8 cellular contexts compared by ENCODE assay signal in genomic region chr20:63628246-63628975, GRCh38. TPM values are rescaled to one million over a fixed set of nuclear protein-coding genes. Genes with fewer than 3 reads are reported as not detected.
DNase-seq lines count a peak whose midpoint lies in the region; ATAC-seq, FAIRE-seq and TF ChIP-seq lines count a peak whose summit lies in the region.

No MANE protein-coding gene starts in this region.

- H3K4me1 Mint-ChIP-seq in activated CD8-positive, alpha-beta T cell treated with anti-CD3 and anti-CD28 coated beads, Interleukin-2, amount 10 ng/mL, durations not matched to agents 7 days and 5 days (ENCODE audit: low read depth) = peaks cover 19% of the 10 kb centered on the region
- H3K4me1 Mint-ChIP-seq in nephron = peaks cover 15% of the 10 kb centered on the region

- H3K4me1 ChIP-seq in BE2C (no peaks in the 10 kb centered on the region; the same call in 1 of the 2 replicates), thyroid gland (peaks cover 47 to 55% of the 10 kb centered on the region in 2 donors)

- no peaks in the 10 kb centered on the region for H3K27me3 Mint-ChIP-seq in activated CD8-positive, alpha-beta T cell treated with anti-CD3 and anti-CD28 coated beads, Interleukin-2, amount 10 ng/mL, durations not matched to agents 7 days and 5 days (ENCODE audit: low read depth)
- no peaks in the 10 kb centered on the region for H3K27me3 Mint-ChIP-seq in nephron (ENCODE audit: low read depth)

- H3K27me3 ChIP-seq in BE2C (no peaks in the 10 kb centered on the region), thyroid gland (no peaks in the 10 kb centered on the region)

- peaks cover 21% of the 10 kb centered on the region for H3K36me3 Mint-ChIP-seq in activated CD8-positive, alpha-beta T cell treated with anti-CD3 and anti-CD28 coated beads, Interleukin-2, amount 10 ng/mL, durations not matched to agents 7 days and 5 days (ENCODE audit: low read depth)
- no peaks in the 10 kb centered on the region for H3K36me3 Mint-ChIP-seq in nephron (ENCODE audit: low read depth)

- H3K4me3 Mint-ChIP-seq in activated CD8-positive, alpha-beta T cell treated with anti-CD3 and anti-CD28 coated beads, Interleukin-2, amount 10 ng/mL, durations not matched to agents 7 days and 5 days = peak overlapping the region; percentile 96
- H3K4me3 Mint-ChIP-seq in nephron = peak overlapping the region; percentile 88 to 96 (median 94)

- TF ChIP-seq CTCF in BE2C (IDR thresholded peaks at IDR 0.05; ENCODE audit: low read depth, low read length) (no peak), HFF-Myc (IDR thresholded peaks at IDR 0.05; ENCODE audit: low read depth, low read length, missing control alignments) (no peak), nephron (IDR thresholded peaks at IDR 0.05; ENCODE audit: unreplicated experiment in 3 of 3) (no peak), thyroid gland (IDR thresholded peaks at IDR 0.05) (no peak)

- H3K4me3 ChIP-seq in BE2C (ENCODE audit: low read depth, low read length) (peak overlapping the region; percentile 90), HFF-Myc (replicated peaks; ENCODE audit: low read depth, low read length) (peak overlapping the region; percentile 96), thyroid gland (replicated peaks in 1 of 3) (peak overlapping the region in 2 of 3 donors; percentile 84 to 91)

- H3K36me3 ChIP-seq in BE2C (peaks cover 4% of the 10 kb centered on the region; the same call in 1 of the 2 replicates), thyroid gland (no peaks in the 10 kb centered on the region)

- no peaks in the 10 kb centered on the region for H3K9me3 Mint-ChIP-seq in activated CD8-positive, alpha-beta T cell treated with anti-CD3 and anti-CD28 coated beads, Interleukin-2, amount 10 ng/mL, durations not matched to agents 7 days and 5 days (ENCODE audit: insufficient read depth)
- no peaks in the 10 kb centered on the region for H3K9me3 Mint-ChIP-seq in nephron

- no peak for FAIRE-seq in GM12892 (lab: Jason Lieb, UNC)

- intact Hi-C loops in thyroid gland (cut with DNase I) = no loop called here

- H3K27ac ChIP-seq in epithelial cell of prostate = peak overlapping the region; percentile 88
- peak overlapping the region; percentile 98 to 99 (median 99) for H3K27ac ChIP-seq in thyroid gland

- H3K9me3 ChIP-seq in BE2C (no peaks in the 10 kb centered on the region), thyroid gland (no peaks in the 10 kb centered on the region)

- TF ChIP-seq POLR2A in thyroid gland (IDR thresholded peaks at IDR 0.05) = peak in 1 of 2 donors; percentile 70
- TF ChIP-seq POLR2A in GM12892 (IDR thresholded peaks at IDR 0.05; ENCODE audit: low read depth, low read length) = no peak

- CTCF ChIA-PET in activated CD8-positive, alpha-beta T cell treated with anti-CD3 and anti-CD28 coated beads, Interleukin-2, amount 10 ng/mL, durations not matched to agents 7 days and 5 days (lab: Charles Lee) = interaction anchor here (1.3 kb wide), 1 partner anchor 10 kb away, joined by 3 read pairs; no protein-coding TSS in a partner anchor

- WGBS in thyroid gland, 2 donors = 21 to 33% methylated on average over 17 to 22 of the region's 22 CpGs

- DNase-seq in BE2C = peak; percentile 83
- peak; percentile 59 for DNase-seq in HFF-Myc (ENCODE audit: extremely low read depth, low read depth)
- peak; percentile 84 for DNase-seq in NCI-H748 (lab: John Stamatoyannopoulos, UW; ENCODE audit: unreplicated experiment)
- peak; percentile 78 for DNase-seq in activated CD8-positive, alpha-beta T cell treated with anti-CD3 and anti-CD28 coated beads, Interleukin-2, amount 10 ng/mL, durations not matched to agents 7 days and 5 days
- DNase-seq in epithelial cell of prostate (ENCODE audit: low read depth, low spot score) = no peak
- DNase-seq in thyroid gland = peak; percentile 80 to 83
- DNase-seq in GM12892 (ENCODE audit: insufficient read length) = no peak

- POLR2A ChIA-PET in activated CD8-positive, alpha-beta T cell treated with anti-CD3 and anti-CD28 coated beads, Interleukin-2, amount 10 ng/mL, durations not matched to agents 7 days and 5 days (lab: Charles Lee) = interaction anchor here (1.2 to 3.6 kb wide), 5 partner anchors 11 to 30 kb away, joined by 3 to 34 read pairs (median 14); partner anchors contain the start of genes RTEL1 and STMN3

- peak overlapping the region; percentile 94 for H3K27ac Mint-ChIP-seq in activated CD8-positive, alpha-beta T cell treated with anti-CD3 and anti-CD28 coated beads, Interleukin-2, amount 10 ng/mL, durations not matched to agents 7 days and 5 days
- peak overlapping the region; percentile 85 to 98 (median 85) for H3K27ac Mint-ChIP-seq in nephron

- ATAC-seq in activated CD8-positive, alpha-beta T cell treated with anti-CD3 and anti-CD28 coated beads, Interleukin-2, amount 10 ng/mL, durations not matched to agents 7 days and 5 days = peak; percentile 58

RNA-seq across cellular contexts. Expression of gene GMEB2, which starts 1.5 kb away (rescaled TPM):
- 21.2 TPM for polyA plus RNA-seq in BE2C (2012; ENCODE audit: insufficient read depth, insufficient read length, low read depth)
- total RNA-seq in activated CD8-positive, alpha-beta T cell treated with anti-CD3 and anti-CD28 coated beads, Interleukin-2, amount 10 ng/mL, durations not matched to agents 7 days and 5 days = 10 to 100 TPM; 16.2 TPM
- total RNA-seq in thyroid gland = 10 to 100 TPM; 23.1 to 34.9 (median 29.9) TPM
- 3.2 TPM for polyA plus RNA-seq in GM12892 (2012; ENCODE audit: missing spikeins)

RNA-seq across cellular contexts. Expression of gene STMN3, which starts 24.8 kb away (rescaled TPM):
- 396 TPM for polyA plus RNA-seq in BE2C (2012; ENCODE audit: insufficient read depth, insufficient read length, low read depth)
- 10 to 100 TPM; 13.1 to 13.3 TPM for total RNA-seq in activated CD8-positive, alpha-beta T cell treated with anti-CD3 and anti-CD28 coated beads, Interleukin-2, amount 10 ng/mL, durations not matched to agents 7 days and 5 days
- 10 to 100 TPM; 53.7 to 84.0 (median 66.1) TPM for total RNA-seq in thyroid gland
- polyA plus RNA-seq in GM12892 (2012; ENCODE audit: missing spikeins) = 2.0 TPM

RNA-seq across cellular contexts. Expression of gene RTEL1, which starts 29.7 kb away (rescaled TPM):
- polyA plus RNA-seq in BE2C (2012; ENCODE audit: insufficient read depth, insufficient read length, low read depth) = 73.4 TPM
- 10 to 100 TPM; 49.8 to 54.3 TPM for total RNA-seq in activated CD8-positive, alpha-beta T cell treated with anti-CD3 and anti-CD28 coated beads, Interleukin-2, amount 10 ng/mL, durations not matched to agents 7 days and 5 days
- 10 to 100 TPM; 14.1 to 87.4 (median 54.2) TPM for total RNA-seq in thyroid gland
- polyA plus RNA-seq in GM12892 (2012; ENCODE audit: missing spikeins) = 10.9 TPM

RNA-seq across cellular contexts. Expression of gene HELZ2, which starts 54.4 kb away (rescaled TPM):
- 7.6 TPM for polyA plus RNA-seq in BE2C (2012; ENCODE audit: insufficient read depth, insufficient read length, low read depth)
- total RNA-seq in activated CD8-positive, alpha-beta T cell treated with anti-CD3 and anti-CD28 coated beads, Interleukin-2, amount 10 ng/mL, durations not matched to agents 7 days and 5 days = 100 to 1,000 TPM in 1 of 2 experiments, 10 to 100 TPM in 1; 99.1 to 102 TPM
- 10 to 100 TPM; 24.3 to 45.5 (median 36.0) TPM for total RNA-seq in thyroid gland
- 10.3 TPM for polyA plus RNA-seq in GM12892 (2012; ENCODE audit: missing spikeins)

Comparison
In these comparisons a context has a peak if more than half of its experiments do, and no peak if none do; other contexts are left out.
1. DNase-seq: peak in BE2C (single experiment), HFF-Myc (single experiment), NCI-H748 (single experiment), activated CD8-positive, alpha-beta T cell treated with anti-CD3 and anti-CD28 coated beads, Interleukin-2, amount 10 ng/mL, durations not matched to agents 7 days and 5 days (single experiment) and thyroid gland (2 of 2); none in epithelial cell of prostate (single experiment) and GM12892 (single experiment).
2. Peak in every context shown above with its lines, with median percentiles within 50 percentile points of each other: H3K4me3 ChIP-seq.